In the genomic region with DNA sequence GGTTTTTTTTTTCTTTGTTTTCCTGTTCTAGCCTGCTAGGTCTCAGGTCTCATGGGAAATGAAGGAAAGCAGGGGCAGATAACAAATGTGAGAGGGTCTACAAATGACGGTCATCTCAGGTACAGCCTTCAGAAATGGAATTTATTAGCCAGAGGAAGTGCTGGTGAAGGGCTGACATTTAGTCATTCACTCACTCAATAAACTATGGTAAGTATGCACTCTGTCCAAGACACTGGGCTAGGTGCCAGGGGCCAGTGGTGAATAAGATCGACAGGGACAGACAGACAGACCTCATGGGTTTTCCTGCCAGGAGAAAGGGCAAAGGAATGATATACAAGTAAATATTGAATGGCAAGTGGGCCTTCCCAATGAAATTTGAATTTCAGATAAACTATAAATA, we compare ENCODE assay signal across 9 cellular contexts. TPM values are rescaled to one million over a fixed set of nuclear protein-coding genes. Genes with fewer than 3 reads are reported as not detected.
DNase-seq lines count a peak whose midpoint lies in the region; ATAC-seq and TF ChIP-seq lines count a peak whose summit lies in the region.
"Had no signal": no experiment of that assay in that cellular context is flagged by ENCODE, and none has a peak within 500 bp of the region (broad histone marks: within the 10 kb centered on the region; RNA-seq: fewer than 3 reads in every experiment).

No MANE protein-coding gene starts in this region.

- H3K4me1 Mint-ChIP-seq in HFFc6 (ENCODE audit: low read depth), result peaks cover 48% of the 10 kb centered on the region
- H3K4me1 Mint-ChIP-seq: naive thymus-derived CD8-positive, alpha-beta T cell had no signal

- no peak for ATAC-seq in HG03354 (IDR thresholded peaks at IDR 0.05; ENCODE audit: poor library complexity, severe bottlenecking, unreplicated experiment)
- ATAC-seq: naive thymus-derived CD8-positive, alpha-beta T cell had no signal

- TF ChIP-seq CTCF in HFFc6 (IDR thresholded peaks at IDR 0.05) (no peak), fibroblast of pulmonary artery (IDR thresholded peaks at IDR 0.05; ENCODE audit: low read length, missing control alignments) (no peak)

- in situ Hi-C loops in SK-MEL-5 (cut with HindIII; ENCODE audit: low pct_unique_long_range_greater_than_20kb, low sequenced_read_pairs), result no loop called here

- no peaks in the 10 kb centered on the region; the same call in 1 of the 2 replicates for H3K27me3 Mint-ChIP-seq in HFFc6 (ENCODE audit: insufficient read depth)

- H3K4me3 ChIP-seq in fibroblast of pulmonary artery (replicated peaks; ENCODE audit: low read depth, low read length), result no peak overlapping the region
- H3K4me3 ChIP-seq in skeletal muscle cell (ENCODE audit: low read depth, low read length), result no peak overlapping the region

- DNase-seq in HFFc6 (peak; percentile 62), SK-MEL-5 (ENCODE audit: low read depth, low spot score) (peak; percentile 81), fibroblast of pulmonary artery (ENCODE audit: low read depth) (peak; percentile 76), skeletal muscle cell (ENCODE audit: low read depth) (peak; percentile 59), NCI-H345 treated with DMSO at 0.1 percent for 48 hours (lab: John Stamatoyannopoulos, UW; ENCODE audit: unreplicated experiment) (no peak), NCI-H1436 (lab: John Stamatoyannopoulos, UW) (no peak), T1000 (lab: John Stamatoyannopoulos, UW) (no peak)
- DNase-seq: naive thymus-derived CD8-positive, alpha-beta T cell had no signal

- no peaks in the 10 kb centered on the region for H3K9me3 Mint-ChIP-seq in HFFc6
- H3K9me3 Mint-ChIP-seq: naive thymus-derived CD8-positive, alpha-beta T cell had no signal

- no peaks in the 10 kb centered on the region for H3K36me3 Mint-ChIP-seq in HFFc6 (ENCODE audit: low read depth)
- H3K36me3 Mint-ChIP-seq: naive thymus-derived CD8-positive, alpha-beta T cell had no signal

- H3K4me3 Mint-ChIP-seq in HFFc6, result peak overlapping the region; percentile 77
- H3K4me3 Mint-ChIP-seq: naive thymus-derived CD8-positive, alpha-beta T cell had no signal

- H3K27ac Mint-ChIP-seq in HFFc6, result peak overlapping the region; percentile 94
- H3K27ac Mint-ChIP-seq: naive thymus-derived CD8-positive, alpha-beta T cell had no signal

RNA-seq across cellular contexts. Expression of a gene that starts 6.3 kb away (rescaled TPM):
- not detected for total RNA-seq in HFFc6 (2021; fragmentation: NEBNext Ultra II Directional; extraction: Animal tissue kit (Norgen Biotek cat#: 25700))
- 0.08 and 0.26 TPM in 2 replicates for total RNA-seq in SK-MEL-5 (2014; rRNA removed; shearing (Covaris generic))
- polyA plus RNA-seq in SK-MEL-5 (2015; cell fraction: cytosol; rRNA removed), result 0.16 and 0.40 TPM in 2 replicates
- 0.26 and 0.44 TPM in 2 replicates for polyA plus RNA-seq in SK-MEL-5 (2015; cell fraction: nucleus; rRNA removed)
- total RNA-seq: naive thymus-derived CD8-positive, alpha-beta T cell had no signal
- polyA plus RNA-seq: naive thymus-derived CD8-positive, alpha-beta T cell had no signal

RNA-seq across cellular contexts. Expression of a gene that starts 22.3 kb away (rescaled TPM):
- total RNA-seq in HFFc6 (2021; fragmentation: NEBNext Ultra II Directional; extraction: Animal tissue kit (Norgen Biotek cat#: 25700)), result 10 to 100 TPM in 5 of 6 experiments, 1 to 10 TPM in 1; 9.5 to 12.9 (median 11.4) TPM
- total RNA-seq in SK-MEL-5 (2014; rRNA removed; shearing (Covaris generic)), result 173 and 178 TPM in 2 replicates
- polyA plus RNA-seq in SK-MEL-5 (2015; cell fraction: cytosol; rRNA removed), result 138 and 192 TPM in 2 replicates
- 203 and 267 TPM in 2 replicates for polyA plus RNA-seq in SK-MEL-5 (2015; cell fraction: nucleus; rRNA removed)

Comparison
In these comparisons a context has a peak if more than half of its experiments do, and no peak if none do; other contexts are left out.
1. DNase-seq: peak in HFFc6 (single experiment), SK-MEL-5 (single experiment), fibroblast of pulmonary artery (single experiment) and skeletal muscle cell (single experiment); none in NCI-H345 treated with DMSO at 0.1 percent for 48 hours (single experiment), NCI-H1436 (single experiment) and T1000 (single experiment).
2. RNA of a gene that starts 22.3 kb away (total RNA-seq): 173 to 178 TPM in SK-MEL-5; 9.5 to 12.9 TPM in HFFc6; every median in the first group is over 10 times any median in the second.